Comparison of ENCODE assay signal across 3 cellular contexts in genomic region chr17:81304196-81305015, GRCh38.
A peak's percentile ranks its signal among the peaks of the same experiment; 100 is the strongest.
TF ChIP-seq lines count a peak whose summit lies in the region.

No MANE protein-coding gene starts in this region.

TF ChIP-seq in HCT116, 20 proteins besides CTCF, POLR2A, EP300 and RAD21:
- TF ChIP-seq FOSL1 (IDR thresholded peaks at IDR 0.05; ENCODE audit: low read depth) (no peak), POLR2AphosphoS5 (IDR thresholded peaks at IDR 0.05; ENCODE audit: low read depth, low read length) (peak; percentile 10; the same call in 1 of the 2 replicates)
TF ChIP-seq in HCT116: peak in this region for 1.

TF ChIP-seq in K562, 482 proteins besides CTCF, POLR2A, EP300 and RAD21:
- peak; percentile 1; the same call in 1 of the 2 replicates for TF ChIP-seq POLR2G (IDR thresholded peaks at IDR 0.05; ENCODE audit: low read depth, low read length)
- no peak for TF ChIP-seq ZNF778 (CRISPR knock-in tag; IDR thresholded peaks at IDR 0.05)

TF ChIP-seq in HepG2, 621 proteins besides CTCF, POLR2A, EP300 and RAD21 (continues in another document):
- TF ChIP-seq TFDP2 (CRISPR knock-in tag; IDR thresholded peaks at IDR 0.05) (no peak), TERF1 (CRISPR knock-in tag; IDR thresholded peaks at IDR 0.05) (no peak), CENPT (CRISPR knock-in tag; IDR thresholded peaks at IDR 0.05; ENCODE audit: low read depth) (no peak), MLXIP (CRISPR knock-in tag; IDR thresholded peaks at IDR 0.05; ENCODE audit: borderline replicate concordance) (no peak), MED1 (CRISPR knock-in tag; IDR thresholded peaks at IDR 0.05) (no peak), ONECUT2 (CRISPR knock-in tag; IDR thresholded peaks at IDR 0.05) (no peak), PHF21A (CRISPR knock-in tag; IDR thresholded peaks at IDR 0.05) (no peak), ZNF878 (CRISPR knock-in tag; IDR thresholded peaks at IDR 0.05) (no peak), ZBTB4 (CRISPR knock-in tag; IDR thresholded peaks at IDR 0.05; ENCODE audit: borderline replicate concordance) (0 out of 2 replicates have a peak, but pooled peaks have one; percentile 7), KLF12 (CRISPR knock-in tag; IDR thresholded peaks at IDR 0.05; ENCODE audit: borderline replicate concordance) (no peak), ZNF564 (CRISPR knock-in tag; IDR thresholded peaks at IDR 0.05) (no peak), ZNF547 (CRISPR knock-in tag; IDR thresholded peaks at IDR 0.05) (peak; percentile 42; the same call in 1 of the 2 replicates), ZBTB38 (CRISPR knock-in tag; IDR thresholded peaks at IDR 0.05) (peak; percentile 64; the same call in 1 of the 2 replicates), NFIC (IDR thresholded peaks at IDR 0.05; ENCODE audit: low read length) (no peak), ZHX2 (IDR thresholded peaks at IDR 0.05; ENCODE audit: low read depth) (no peak), ZHX2 (CRISPR knock-in tag; IDR thresholded peaks at IDR 0.05; ENCODE audit: borderline replicate concordance) (no peak), ZNF563 (CRISPR knock-in tag; IDR thresholded peaks at IDR 0.05) (peak; percentile 24; the same call in 1 of the 2 replicates), SIN3A (IDR thresholded peaks at IDR 0.05; ENCODE audit: borderline replicate concordance, low read depth, low read length) (no peak), NR2F2 (IDR thresholded peaks at IDR 0.05; ENCODE audit: borderline replicate concordance, low read depth) (no peak), ZNF883 (CRISPR knock-in tag; IDR thresholded peaks at IDR 0.05; ENCODE audit: not compliant biosample characterization) (peak; percentile 47), ARHGAP35 (CRISPR knock-in tag; IDR thresholded peaks at IDR 0.05; ENCODE audit: borderline replicate concordance) (no peak), ZNF337 (CRISPR knock-in tag; IDR thresholded peaks at IDR 0.05; ENCODE audit: borderline replicate concordance, low read depth) (no peak), ZNF274 (CRISPR knock-in tag; IDR thresholded peaks at IDR 0.05) (0 out of 2 replicates have a peak, but pooled peaks have one; percentile 15), RAD51 (IDR thresholded peaks at IDR 0.05; ENCODE audit: borderline replicate concordance) (no peak), ZNF687 (CRISPR knock-in tag; IDR thresholded peaks at IDR 0.05) (peak; percentile 68), GMEB1 (CRISPR knock-in tag; IDR thresholded peaks at IDR 0.05; ENCODE audit: borderline replicate concordance) (no peak), AGO2 (optimal IDR thresholded peaks at IDR 0.05; ENCODE audit: low read depth, low read length) (peak; percentile 72), ETV5 (CRISPR knock-in tag; IDR thresholded peaks at IDR 0.05; ENCODE audit: borderline replicate concordance) (no peak), ZNF672 (CRISPR knock-in tag; IDR thresholded peaks at IDR 0.05) (no peak), CHCHD3 (CRISPR knock-in tag; IDR thresholded peaks at IDR 0.05) (no peak), ZNF256 (CRISPR knock-in tag; conservative IDR thresholded peaks at IDR 0.05) (no peak), MAX (IDR thresholded peaks at IDR 0.05) (peak; percentile 27; the same call in 1 of the 2 replicates), ZFP62 (CRISPR knock-in tag; IDR thresholded peaks at IDR 0.05) (no peak)
